In genomic region chr15:60128000-60128376, GRCh38 we compare ENCODE assay signal across 8 cellular contexts.
A peak's percentile ranks its signal among the peaks of the same experiment; 100 is the strongest.
DNase-seq lines count a peak whose midpoint lies in the region; ATAC-seq and TF ChIP-seq lines count a peak whose summit lies in the region.

No MANE protein-coding gene starts in this region.

- H3K4me3 Mint-ChIP-seq in activated B cell treated with CpG ODN at 0.5 μM for 24 hours, result peak overlapping the region; percentile 89

- no peaks in the 10 kb centered on the region for H3K79me2 ChIP-seq in HCT116 (ENCODE audit: insufficient read depth, low read length)

- POLR2A ChIA-PET in HCT116 (lab: Charles Lee), result no interaction called here
- POLR2A ChIA-PET in activated B cell treated with CpG ODN at 0.5 μM for 24 hours (lab: Charles Lee), result interaction anchor here (0.6 to 1.0 kb wide), 2 partner anchors 211 to 438 kb away, joined by 3 to 4 read pairs; no protein-coding TSS in a partner anchor

- H3K4me1 ChIP-seq in HCT116 (ENCODE audit: control insufficient read depth in 1 of 2, insufficient read depth in 2 of 2, low read length in 2 of 2), result no peaks in the 10 kb centered on the region
- H3K4me1 ChIP-seq in iPS-15b (ENCODE audit: control insufficient read depth, insufficient read depth, low read length), result peaks cover 15% of the 10 kb centered on the region
- peaks cover 0 to 19% (median 16%) of the 10 kb centered on the region in 6 donors for H3K4me1 ChIP-seq in spleen

- WGBS in spleen, 5 donors, result 23 to 27% (median 25%) methylated on average over 5 of the region's 5 CpGs

- intact Hi-C loops in HCT116 (cut with micrococcal nuclease) (no loop called here), activated B cell treated with CpG ODN at 0.5 μM for 24 hours (cut with micrococcal nuclease) (loop anchor here (2.0 kb wide), 1 partner anchor 439 kb away; the partner anchor contains the start of gene BNIP2), spleen (cut with DNase I; ENCODE audit: low total_unique reads) (no loop called here)

- ATAC-seq in HCT116 (no peak), activated B cell treated with CpG ODN at 0.5 μM for 24 hours (ENCODE audit: low read depth) (no peak)

- CTCF ChIA-PET in HCT116 (lab: Charles Lee), result interaction anchor here (0.7 kb wide), 1 partner anchor 376 kb away, joined by 4 read pairs; no protein-coding TSS in a partner anchor
- CTCF ChIA-PET in activated B cell treated with CpG ODN at 0.5 μM for 24 hours (lab: Charles Lee), result interaction anchor here (1.4 to 1.6 kb wide), 2 partner anchors 211 to 404 kb away, joined by 5 to 6 read pairs; no protein-coding TSS in a partner anchor

- peaks cover 46% of the 10 kb centered on the region for H3K27me3 ChIP-seq in HCT116 (ENCODE audit: insufficient read depth, low read length)
- peaks cover 5% of the 10 kb centered on the region for H3K27me3 ChIP-seq in iPS-15b (ENCODE audit: control insufficient read depth, insufficient read depth, low read length)
- no peaks in the 10 kb centered on the region for H3K27me3 ChIP-seq in spleen (replicated peaks in 1 of 7)

- no peak overlapping the region for H3K27ac ChIP-seq in HCT116 (ENCODE audit: low read depth, low read length)
- peak overlapping the region; percentile 74 to 87 (median 82) for H3K27ac ChIP-seq in spleen

- DNase-seq in HCT116 (ENCODE audit: low read depth, low spot score), result no peak
- no peak for DNase-seq in activated B cell treated with CpG ODN at 0.5 μM for 24 hours
- no peak for DNase-seq in spleen
- no peak for DNase-seq in NCI-H774 (lab: John Stamatoyannopoulos, UW)
- no peak for DNase-seq in stimulated activated naive CD4-positive, alpha-beta T cell (lab: John Stamatoyannopoulos, UW)
- DNase-seq in NCI-H2107 (lab: John Stamatoyannopoulos, UW), result no peak
- no peak for DNase-seq in NCI-H1092 treated with DMSO at 0.1 percent for 48 hours (lab: John Stamatoyannopoulos, UW)

- H3K4me1 Mint-ChIP-seq in activated B cell treated with CpG ODN at 0.5 μM for 24 hours, result peaks cover 21% of the 10 kb centered on the region

- BruUV-seq in HCT116 (replicated peaks; lab: Mats Ljungman, UMichigan), result no TSS peak

- TF ChIP-seq CTCF in HCT116 (IDR thresholded peaks at IDR 0.05 in 2 of 3, conservative IDR thresholded peaks at IDR 0.05 in 1 of 3; ENCODE audit: borderline replicate concordance in 1 of 3, insufficient read depth in 1 of 3, low read depth in 2 of 3, low read length in 2 of 3), result no peak
- no peak for TF ChIP-seq CTCF in activated B cell treated with CpG ODN at 0.5 μM for 24 hours (IDR thresholded peaks at IDR 0.05)
- no peak for TF ChIP-seq CTCF in spleen (IDR thresholded peaks at IDR 0.05 in 8 of 11, conservative IDR thresholded peaks at IDR 0.05 in 3 of 11)

- RAD21 ChIA-PET in HCT116 (lab: Charles Lee; ENCODE audit: low non-redundant PET in 1 of 2, low total read pairs in 2 of 2, uncharacterized antibody in 2 of 2, unreplicated experiment in 2 of 2), result interaction anchor here in 1 of 2 experiments (0.6 kb wide), 1 partner anchor 35 kb away, joined by 3 read pairs; no protein-coding TSS in a partner anchor

- H2AFZ ChIP-seq in HCT116 (ENCODE audit: low read depth, low read length, poor library complexity, severe bottlenecking), result no peak overlapping the region

- H4K20me1 ChIP-seq in HCT116 (ENCODE audit: insufficient read depth), result no peaks in the 10 kb centered on the region

- H3K36me3 ChIP-seq in HCT116 (ENCODE audit: control insufficient read depth in 1 of 2, insufficient read depth in 2 of 2, low read length in 2 of 2) (no peaks in the 10 kb centered on the region), iPS-15b (ENCODE audit: control insufficient read depth, insufficient read depth, low read length) (no peaks in the 10 kb centered on the region), spleen (no peaks in the 10 kb centered on the region)

- H3K4me3 ChIP-seq in HCT116 (replicated peaks in 1 of 2; ENCODE audit: low read depth in 1 of 2, low read length in 2 of 2), result peak overlapping the region; percentile 25 to 29; a peak in 3 of 4 replicates
- H3K4me3 ChIP-seq in iPS-15b (ENCODE audit: low read depth, low read length), result peak overlapping the region; percentile 51
- H3K4me3 ChIP-seq in spleen, result peak overlapping the region; percentile 44 to 75 (median 46)

- H3K9ac ChIP-seq in HCT116 (ENCODE audit: low read length) (no peak overlapping the region), iPS-15b (ENCODE audit: low read depth, low read length) (no peak overlapping the region)

- peak overlapping the region; percentile 40 for H3K4me2 ChIP-seq in HCT116 (ENCODE audit: low read length)

- TF ChIP-seq POLR2A in HCT116 (IDR thresholded peaks at IDR 0.05; ENCODE audit: borderline replicate concordance, extremely low read depth, insufficient read depth, insufficient read length) (no peak), spleen (IDR thresholded peaks at IDR 0.05) (no peak)

- no peak for TF ChIP-seq RAD21 in HCT116 (IDR thresholded peaks at IDR 0.05; ENCODE audit: low read depth)

- H3K9me3 Mint-ChIP-seq in activated B cell treated with CpG ODN at 0.5 μM for 24 hours, result no peaks in the 10 kb centered on the region

- H3K27me3 Mint-ChIP-seq in activated B cell treated with CpG ODN at 0.5 μM for 24 hours, result peaks cover 3% of the 10 kb centered on the region

- H3K9me2 ChIP-seq in HCT116 (ENCODE audit: insufficient read depth), result no peaks in the 10 kb centered on the region

- H3K9me3 ChIP-seq in HCT116 (ENCODE audit: control insufficient read depth in 1 of 2, insufficient read depth in 1 of 2, low read depth in 1 of 2, low read length in 2 of 2) (no peaks in the 10 kb centered on the region), iPS-15b (ENCODE audit: control insufficient read depth, insufficient read depth, low read length) (no peaks in the 10 kb centered on the region), spleen (no peaks in the 10 kb centered on the region)

- H3K36me3 Mint-ChIP-seq in activated B cell treated with CpG ODN at 0.5 μM for 24 hours (ENCODE audit: low read depth), result no peaks in the 10 kb centered on the region

- H3K27ac Mint-ChIP-seq in activated B cell treated with CpG ODN at 0.5 μM for 24 hours, result peak overlapping the region; percentile 85

TF ChIP-seq in HCT116, 20 proteins besides CTCF, POLR2A, EP300 and RAD21:
- TF ChIP-seq FOSL1 (IDR thresholded peaks at IDR 0.05; ENCODE audit: low read depth), result no peak
- TF ChIP-seq EZH2phosphoT487 (IDR thresholded peaks at IDR 0.05; ENCODE audit: borderline replicate concordance), result peak; percentile 56; the same call in 1 of the 2 replicates
